2 cellular contexts compared by ENCODE assay signal in the genomic region with DNA sequence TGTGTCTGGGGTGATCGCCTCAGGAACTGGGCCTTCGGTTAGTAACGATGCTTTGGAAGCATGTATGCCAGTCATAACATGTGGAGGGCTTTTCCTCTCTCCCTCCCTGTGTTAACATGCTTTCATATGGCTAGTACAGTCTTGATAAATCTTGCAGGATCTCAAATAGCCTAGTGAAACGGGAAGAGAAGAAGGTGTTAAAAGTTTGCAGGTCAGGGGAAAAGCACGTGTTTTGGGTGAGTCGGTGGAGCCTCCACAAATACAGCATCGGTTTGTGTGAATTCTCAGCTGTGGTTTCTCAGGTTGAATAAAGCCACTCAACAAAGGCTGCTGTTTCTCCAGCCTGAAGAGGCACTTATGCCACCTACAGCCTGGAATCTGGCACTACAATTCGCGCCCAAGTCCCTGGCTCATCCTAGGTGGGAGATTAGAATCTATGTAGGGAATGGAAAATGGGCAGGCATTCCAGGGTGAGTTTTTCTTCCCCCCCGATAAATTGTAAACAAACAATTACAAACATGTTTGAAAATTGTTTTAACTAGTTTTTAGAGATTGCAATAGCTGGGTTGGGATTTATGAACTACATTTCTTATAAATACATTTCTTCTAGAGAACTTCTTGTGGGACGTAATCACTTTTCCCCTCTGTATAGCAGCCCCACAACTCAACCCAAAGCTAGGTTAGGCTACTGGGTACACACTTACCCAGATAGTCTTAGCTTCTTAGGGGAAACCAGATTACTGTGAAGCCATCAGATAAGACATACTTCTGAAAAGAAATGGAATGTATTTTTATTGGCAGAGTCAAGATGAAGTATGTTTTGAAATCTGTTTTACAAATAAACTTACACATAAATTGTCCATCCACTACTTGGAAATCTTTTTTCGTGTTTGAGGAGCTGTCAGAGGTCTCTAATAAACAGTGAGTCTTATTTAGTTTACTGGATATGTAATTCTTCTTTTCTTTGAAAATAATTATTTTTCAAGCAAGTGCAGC.
TF ChIP-seq lines count a peak whose summit lies in the region.

No MANE protein-coding gene starts in this region.

TF ChIP-seq in SK-N-SH treated with all-trans-retinoic acid at 6 μM for 48 hours, 23 proteins besides CTCF, POLR2A, EP300 and RAD21:
- TF ChIP-seq ZNF8 (CRISPR knock-in tag; IDR thresholded peaks at IDR 0.05) (no peak), ZC3H10 (CRISPR knock-in tag; IDR thresholded peaks at IDR 0.05) (no peak), ISL1 (CRISPR knock-in tag; IDR thresholded peaks at IDR 0.05) (no peak), ZFP3 (CRISPR knock-in tag; IDR thresholded peaks at IDR 0.05) (no peak), ZFP30 (CRISPR knock-in tag; IDR thresholded peaks at IDR 0.05) (no peak), PPARA (CRISPR knock-in tag; IDR thresholded peaks at IDR 0.05; ENCODE audit: borderline replicate concordance) (no peak), ARNTL (CRISPR knock-in tag; IDR thresholded peaks at IDR 0.05; ENCODE audit: borderline replicate concordance, low read depth) (no peak), SNAI2 (CRISPR knock-in tag; IDR thresholded peaks at IDR 0.05) (no peak), ESRRG (CRISPR knock-in tag; IDR thresholded peaks at IDR 0.05) (no peak), CSDC2 (CRISPR knock-in tag; IDR thresholded peaks at IDR 0.05) (no peak), OSR1 (CRISPR knock-in tag; IDR thresholded peaks at IDR 0.05) (no peak), TCF4 (CRISPR knock-in tag; IDR thresholded peaks at IDR 0.05; ENCODE audit: borderline replicate concordance) (no peak), ZNF565 (CRISPR knock-in tag; conservative IDR thresholded peaks at IDR 0.05; ENCODE audit: low read depth) (no peak), RARB (CRISPR knock-in tag; IDR thresholded peaks at IDR 0.05) (no peak)
- TF ChIP-seq, protein P1, sequence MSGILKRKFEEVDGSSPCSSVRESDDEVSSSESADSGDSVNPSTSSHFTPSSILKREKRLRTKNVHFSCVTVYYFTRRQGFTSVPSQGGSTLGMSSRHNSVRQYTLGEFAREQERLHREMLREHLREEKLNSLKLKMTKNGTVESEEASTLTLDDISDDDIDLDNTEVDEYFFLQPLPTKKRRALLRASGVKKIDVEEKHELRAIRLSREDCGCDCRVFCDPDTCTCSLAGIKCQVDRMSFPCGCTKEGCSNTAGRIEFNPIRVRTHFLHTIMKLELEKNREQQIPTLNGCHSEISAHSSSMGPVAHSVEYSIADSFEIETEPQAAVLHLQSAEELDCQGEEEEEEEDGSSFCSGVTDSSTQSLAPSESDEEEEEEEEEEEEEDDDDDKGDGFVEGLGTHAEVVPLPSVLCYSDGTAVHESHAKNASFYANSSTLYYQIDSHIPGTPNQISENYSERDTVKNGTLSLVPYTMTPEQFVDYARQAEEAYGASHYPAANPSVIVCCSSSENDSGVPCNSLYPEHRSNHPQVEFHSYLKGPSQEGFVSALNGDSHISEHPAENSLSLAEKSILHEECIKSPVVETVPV (CRISPR knock-in tag; IDR thresholded peaks at IDR 0.05), result no peak
- TF ChIP-seq, protein P2, sequence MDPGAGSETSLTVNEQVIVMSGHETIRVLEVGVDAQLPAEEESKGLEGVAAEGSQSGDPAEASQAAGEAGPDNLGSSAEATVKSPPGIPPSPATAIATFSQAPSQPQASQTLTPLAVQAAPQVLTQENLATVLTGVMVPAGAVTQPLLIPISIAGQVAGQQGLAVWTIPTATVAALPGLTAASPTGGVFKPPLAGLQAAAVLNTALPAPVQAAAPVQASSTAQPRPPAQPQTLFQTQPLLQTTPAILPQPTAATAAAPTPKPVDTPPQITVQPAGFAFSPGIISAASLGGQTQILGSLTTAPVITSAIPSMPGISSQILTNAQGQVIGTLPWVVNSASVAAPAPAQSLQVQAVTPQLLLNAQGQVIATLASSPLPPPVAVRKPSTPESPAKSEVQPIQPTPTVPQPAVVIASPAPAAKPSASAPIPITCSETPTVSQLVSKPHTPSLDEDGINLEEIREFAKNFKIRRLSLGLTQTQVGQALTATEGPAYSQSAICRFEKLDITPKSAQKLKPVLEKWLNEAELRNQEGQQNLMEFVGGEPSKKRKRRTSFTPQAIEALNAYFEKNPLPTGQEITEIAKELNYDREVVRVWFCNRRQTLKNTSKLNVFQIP (CRISPR knock-in tag; IDR thresholded peaks at IDR 0.05; ENCODE audit: borderline replicate concordance, low read depth), result no peak
- TF ChIP-seq, protein P3, sequence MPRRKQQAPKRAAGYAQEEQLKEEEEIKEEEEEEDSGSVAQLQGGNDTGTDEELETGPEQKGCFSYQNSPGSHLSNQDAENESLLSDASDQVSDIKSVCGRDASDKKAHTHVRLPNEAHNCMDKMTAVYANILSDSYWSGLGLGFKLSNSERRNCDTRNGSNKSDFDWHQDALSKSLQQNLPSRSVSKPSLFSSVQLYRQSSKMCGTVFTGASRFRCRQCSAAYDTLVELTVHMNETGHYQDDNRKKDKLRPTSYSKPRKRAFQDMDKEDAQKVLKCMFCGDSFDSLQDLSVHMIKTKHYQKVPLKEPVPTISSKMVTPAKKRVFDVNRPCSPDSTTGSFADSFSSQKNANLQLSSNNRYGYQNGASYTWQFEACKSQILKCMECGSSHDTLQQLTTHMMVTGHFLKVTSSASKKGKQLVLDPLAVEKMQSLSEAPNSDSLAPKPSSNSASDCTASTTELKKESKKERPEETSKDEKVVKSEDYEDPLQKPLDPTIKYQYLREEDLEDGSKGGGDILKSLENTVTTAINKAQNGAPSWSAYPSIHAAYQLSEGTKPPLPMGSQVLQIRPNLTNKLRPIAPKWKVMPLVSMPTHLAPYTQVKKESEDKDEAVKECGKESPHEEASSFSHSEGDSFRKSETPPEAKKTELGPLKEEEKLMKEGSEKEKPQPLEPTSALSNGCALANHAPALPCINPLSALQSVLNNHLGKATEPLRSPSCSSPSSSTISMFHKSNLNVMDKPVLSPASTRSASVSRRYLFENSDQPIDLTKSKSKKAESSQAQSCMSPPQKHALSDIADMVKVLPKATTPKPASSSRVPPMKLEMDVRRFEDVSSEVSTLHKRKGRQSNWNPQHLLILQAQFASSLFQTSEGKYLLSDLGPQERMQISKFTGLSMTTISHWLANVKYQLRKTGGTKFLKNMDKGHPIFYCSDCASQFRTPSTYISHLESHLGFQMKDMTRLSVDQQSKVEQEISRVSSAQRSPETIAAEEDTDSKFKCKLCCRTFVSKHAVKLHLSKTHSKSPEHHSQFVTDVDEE (CRISPR knock-in tag; IDR thresholded peaks at IDR 0.05), result no peak
TF ChIP-seq in SK-N-SH treated with all-trans-retinoic acid at 6 μM for 48 hours: peak in this region for 0.

TF ChIP-seq in GM12878, 131 proteins besides CTCF, POLR2A, EP300 and RAD21 (continues in another document):
- TF ChIP-seq ZNF217 (IDR thresholded peaks at IDR 0.05), result no peak
- TF ChIP-seq, protein P4, sequence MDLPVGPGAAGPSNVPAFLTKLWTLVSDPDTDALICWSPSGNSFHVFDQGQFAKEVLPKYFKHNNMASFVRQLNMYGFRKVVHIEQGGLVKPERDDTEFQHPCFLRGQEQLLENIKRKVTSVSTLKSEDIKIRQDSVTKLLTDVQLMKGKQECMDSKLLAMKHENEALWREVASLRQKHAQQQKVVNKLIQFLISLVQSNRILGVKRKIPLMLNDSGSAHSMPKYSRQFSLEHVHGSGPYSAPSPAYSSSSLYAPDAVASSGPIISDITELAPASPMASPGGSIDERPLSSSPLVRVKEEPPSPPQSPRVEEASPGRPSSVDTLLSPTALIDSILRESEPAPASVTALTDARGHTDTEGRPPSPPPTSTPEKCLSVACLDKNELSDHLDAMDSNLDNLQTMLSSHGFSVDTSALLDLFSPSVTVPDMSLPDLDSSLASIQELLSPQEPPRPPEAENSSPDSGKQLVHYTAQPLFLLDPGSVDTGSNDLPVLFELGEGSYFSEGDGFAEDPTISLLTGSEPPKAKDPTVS (IDR thresholded peaks at IDR 0.05; ENCODE audit: low read depth, low read length), result no peak
- no peak for TF ChIP-seq CBX3 (IDR thresholded peaks at IDR 0.05; ENCODE audit: borderline replicate concordance, low read depth)
- TF ChIP-seq, protein P5, sequence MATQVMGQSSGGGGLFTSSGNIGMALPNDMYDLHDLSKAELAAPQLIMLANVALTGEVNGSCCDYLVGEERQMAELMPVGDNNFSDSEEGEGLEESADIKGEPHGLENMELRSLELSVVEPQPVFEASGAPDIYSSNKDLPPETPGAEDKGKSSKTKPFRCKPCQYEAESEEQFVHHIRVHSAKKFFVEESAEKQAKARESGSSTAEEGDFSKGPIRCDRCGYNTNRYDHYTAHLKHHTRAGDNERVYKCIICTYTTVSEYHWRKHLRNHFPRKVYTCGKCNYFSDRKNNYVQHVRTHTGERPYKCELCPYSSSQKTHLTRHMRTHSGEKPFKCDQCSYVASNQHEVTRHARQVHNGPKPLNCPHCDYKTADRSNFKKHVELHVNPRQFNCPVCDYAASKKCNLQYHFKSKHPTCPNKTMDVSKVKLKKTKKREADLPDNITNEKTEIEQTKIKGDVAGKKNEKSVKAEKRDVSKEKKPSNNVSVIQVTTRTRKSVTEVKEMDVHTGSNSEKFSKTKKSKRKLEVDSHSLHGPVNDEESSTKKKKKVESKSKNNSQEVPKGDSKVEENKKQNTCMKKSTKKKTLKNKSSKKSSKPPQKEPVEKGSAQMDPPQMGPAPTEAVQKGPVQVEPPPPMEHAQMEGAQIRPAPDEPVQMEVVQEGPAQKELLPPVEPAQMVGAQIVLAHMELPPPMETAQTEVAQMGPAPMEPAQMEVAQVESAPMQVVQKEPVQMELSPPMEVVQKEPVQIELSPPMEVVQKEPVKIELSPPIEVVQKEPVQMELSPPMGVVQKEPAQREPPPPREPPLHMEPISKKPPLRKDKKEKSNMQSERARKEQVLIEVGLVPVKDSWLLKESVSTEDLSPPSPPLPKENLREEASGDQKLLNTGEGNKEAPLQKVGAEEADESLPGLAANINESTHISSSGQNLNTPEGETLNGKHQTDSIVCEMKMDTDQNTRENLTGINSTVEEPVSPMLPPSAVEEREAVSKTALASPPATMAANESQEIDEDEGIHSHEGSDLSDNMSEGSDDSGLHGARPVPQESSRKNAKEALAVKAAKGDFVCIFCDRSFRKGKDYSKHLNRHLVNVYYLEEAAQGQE (IDR thresholded peaks at IDR 0.05; ENCODE audit: low read depth, low read length), result no peak
- peak; percentile 82 for TF ChIP-seq RUNX3 (IDR thresholded peaks at IDR 0.05; ENCODE audit: low read length)
- no peak for TF ChIP-seq CHD4 (IDR thresholded peaks at IDR 0.05)
- 0 out of 2 replicates have a peak, but pooled peaks have one; percentile 62 for TF ChIP-seq RCOR1 (conservative IDR thresholded peaks at IDR 0.05; ENCODE audit: low read depth, low read length)
- no peak for TF ChIP-seq CBFB (IDR thresholded peaks at IDR 0.05; ENCODE audit: low read depth)
- TF ChIP-seq BCL11A (IDR thresholded peaks at IDR 0.05; ENCODE audit: low read depth, low read length), result no peak
- no peak for TF ChIP-seq KAT2A (conservative IDR thresholded peaks at IDR 0.05; ENCODE audit: control insufficient read depth, low read depth, low read length)
- TF ChIP-seq SMARCA5 (IDR thresholded peaks at IDR 0.05), result no peak
- TF ChIP-seq ASH2L (IDR thresholded peaks at IDR 0.05; ENCODE audit: borderline replicate concordance, low read depth), result no peak
- peak; percentile 43; the same call in 1 of the 2 replicates for TF ChIP-seq IRF4 (IDR thresholded peaks at IDR 0.05; ENCODE audit: low read depth, low read length)
- peak; percentile 52; the same call in 1 of the 2 replicates for TF ChIP-seq YY1 (IDR thresholded peaks at IDR 0.05; ENCODE audit: low read depth, low read length)
- TF ChIP-seq, protein P6, sequence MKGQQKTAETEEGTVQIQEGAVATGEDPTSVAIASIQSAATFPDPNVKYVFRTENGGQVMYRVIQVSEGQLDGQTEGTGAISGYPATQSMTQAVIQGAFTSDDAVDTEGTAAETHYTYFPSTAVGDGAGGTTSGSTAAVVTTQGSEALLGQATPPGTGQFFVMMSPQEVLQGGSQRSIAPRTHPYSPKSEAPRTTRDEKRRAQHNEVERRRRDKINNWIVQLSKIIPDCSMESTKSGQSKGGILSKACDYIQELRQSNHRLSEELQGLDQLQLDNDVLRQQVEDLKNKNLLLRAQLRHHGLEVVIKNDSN (IDR thresholded peaks at IDR 0.05; ENCODE audit: borderline replicate concordance, extremely low read length, insufficient read depth, low read depth, low read length), result no peak
- TF ChIP-seq MXI1 (IDR thresholded peaks at IDR 0.05; ENCODE audit: low read depth, low read length), result peak; percentile 74
- TF ChIP-seq SMAD1 (IDR thresholded peaks at IDR 0.05; ENCODE audit: low read depth, partially characterized antibody), result no peak
- TF ChIP-seq ETV6 (conservative IDR thresholded peaks at IDR 0.05 in 1 of 2, IDR thresholded peaks at IDR 0.05 in 1 of 2; ENCODE audit: borderline replicate concordance in 1 of 2, low read depth in 1 of 2), result no peak
- TF ChIP-seq MYB (IDR thresholded peaks at IDR 0.05; ENCODE audit: borderline replicate concordance, low read depth, low read length), result no peak
- no peak for TF ChIP-seq FOXM1 (IDR thresholded peaks at IDR 0.05; ENCODE audit: low read depth, low read length)
- TF ChIP-seq EED (IDR thresholded peaks at IDR 0.05; ENCODE audit: low read depth), result no peak
- 0 out of 3 replicates have a peak, but pooled peaks have one; percentile 61 for TF ChIP-seq POU2F2 (IDR thresholded peaks at IDR 0.05; ENCODE audit: borderline replicate concordance, low read depth, low read length)
- no peak for TF ChIP-seq HDGF (IDR thresholded peaks at IDR 0.05)
- TF ChIP-seq, protein P7, sequence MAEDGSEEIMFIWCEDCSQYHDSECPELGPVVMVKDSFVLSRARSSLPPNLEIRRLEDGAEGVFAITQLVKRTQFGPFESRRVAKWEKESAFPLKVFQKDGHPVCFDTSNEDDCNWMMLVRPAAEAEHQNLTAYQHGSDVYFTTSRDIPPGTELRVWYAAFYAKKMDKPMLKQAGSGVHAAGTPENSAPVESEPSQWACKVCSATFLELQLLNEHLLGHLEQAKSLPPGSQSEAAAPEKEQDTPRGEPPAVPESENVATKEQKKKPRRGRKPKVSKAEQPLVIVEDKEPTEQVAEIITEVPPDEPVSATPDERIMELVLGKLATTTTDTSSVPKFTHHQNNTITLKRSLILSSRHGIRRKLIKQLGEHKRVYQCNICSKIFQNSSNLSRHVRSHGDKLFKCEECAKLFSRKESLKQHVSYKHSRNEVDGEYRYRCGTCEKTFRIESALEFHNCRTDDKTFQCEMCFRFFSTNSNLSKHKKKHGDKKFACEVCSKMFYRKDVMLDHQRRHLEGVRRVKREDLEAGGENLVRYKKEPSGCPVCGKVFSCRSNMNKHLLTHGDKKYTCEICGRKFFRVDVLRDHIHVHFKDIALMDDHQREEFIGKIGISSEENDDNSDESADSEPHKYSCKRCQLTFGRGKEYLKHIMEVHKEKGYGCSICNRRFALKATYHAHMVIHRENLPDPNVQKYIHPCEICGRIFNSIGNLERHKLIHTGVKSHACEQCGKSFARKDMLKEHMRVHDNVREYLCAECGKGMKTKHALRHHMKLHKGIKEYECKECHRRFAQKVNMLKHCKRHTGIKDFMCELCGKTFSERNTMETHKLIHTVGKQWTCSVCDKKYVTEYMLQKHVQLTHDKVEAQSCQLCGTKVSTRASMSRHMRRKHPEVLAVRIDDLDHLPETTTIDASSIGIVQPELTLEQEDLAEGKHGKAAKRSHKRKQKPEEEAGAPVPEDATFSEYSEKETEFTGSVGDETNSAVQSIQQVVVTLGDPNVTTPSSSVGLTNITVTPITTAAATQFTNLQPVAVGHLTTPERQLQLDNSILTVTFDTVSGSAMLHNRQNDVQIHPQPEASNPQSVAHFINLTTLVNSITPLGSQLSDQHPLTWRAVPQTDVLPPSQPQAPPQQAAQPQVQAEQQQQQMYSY (CRISPR knock-in tag; IDR thresholded peaks at IDR 0.05), result no peak
- peak; percentile 18; the same call in 1 of the 2 replicates for TF ChIP-seq MTA2 (IDR thresholded peaks at IDR 0.05; ENCODE audit: low read depth)
